ENCODE assay signal across 17 cellular contexts in genomic region chr10:96890580-96890979, GRCh38.
"Had no signal": no experiment of that assay in that cellular context is flagged by ENCODE, and none has a peak within 500 bp of the region (broad histone marks: within the 10 kb centered on the region; RNA-seq: fewer than 3 reads in every experiment).

No MANE protein-coding gene starts in this region.

- H3K4me1 ChIP-seq: ascending aorta, breast epithelium, prostate gland, right atrium auricular region had no signal

- H3K36me3 ChIP-seq: breast epithelium, prostate gland, right atrium auricular region had no signal

- H3K27ac ChIP-seq: ascending aorta, breast epithelium, prostate gland, right atrium auricular region, skin epidermis had no signal

- H3K27me3 ChIP-seq: ascending aorta, breast epithelium, right atrium auricular region, stomach, upper lobe of left lung had no signal

- H3K4me3 ChIP-seq: ascending aorta, breast epithelium, prostate gland, right atrium auricular region, skin epidermis, stomach, upper lobe of left lung had no signal

- H3K9me3 ChIP-seq: ascending aorta, prostate gland, upper lobe of left lung had no signal

- ATAC-seq: activated CD4-positive, CD25-positive, alpha-beta regulatory T cell treated with anti-CD3 and anti-CD28 coated beads, Interleukin-2, amount 50 U/mL, for 24 hours; activated CD8-positive, alpha-beta T cell treated with anti-CD3 and anti-CD28 coated beads, Interleukin-2, amount 10 ng/mL, durations not matched to agents 7 days and 5 days; activated T-cell treated with anti-CD3 and anti-CD28 coated beads, Interleukin-2, amount 50 U/mL, for 72 hours had no signal

- DNase-seq: activated CD4-positive, alpha-beta T cell treated with anti-CD3 and anti-CD28 coated beads, Interleukin-2, amount 10 ng/mL, durations not matched to agents 7 days and 5 days; activated CD8-positive, alpha-beta T cell treated with anti-CD3 and anti-CD28 coated beads, Interleukin-2, amount 10 ng/mL, durations not matched to agents 7 days and 5 days; activated effector memory CD4-positive, alpha-beta T cell treated with anti-CD3 and anti-CD28 coated beads, Interleukin-2, amount 50 U/mL, for 16 hours; activated T-cell treated with anti-CD3 and anti-CD28 coated beads, Interleukin-2, amount 50 U/mL, for 72 hours; effector memory CD4-positive, alpha-beta T cell; stimulated activated CD4-positive, alpha-beta T cell treated with anti-CD3 and anti-CD28 coated beads, Interleukin-15, amount 100 ng/mL, for 24 hours; stimulated activated CD4-positive, alpha-beta T cell treated with anti-CD3 and anti-CD28 coated beads, Interleukin-2, amount 100 ng/mL, for 48 hours; stomach; T-helper 1 cell; T-helper 9 cell; upper lobe of left lung had no signal
